Comparison of ENCODE assay signal across 1 cellular context in genomic region chr14:25303934-25304333, GRCh38.
TF ChIP-seq lines count a peak whose summit lies in the region.

No MANE protein-coding gene starts in this region.

TF ChIP-seq in HepG2, 621 proteins besides CTCF, POLR2A, EP300 and RAD21 (continued from another document):
- TF ChIP-seq SOX6 (IDR thresholded peaks at IDR 0.05) (0 out of 2 replicates have a peak, but pooled peaks have one; percentile 66), SOX6 (CRISPR knock-in tag; IDR thresholded peaks at IDR 0.05) (no peak), NONO (IDR thresholded peaks at IDR 0.05) (0 out of 2 replicates have a peak, but pooled peaks have one; percentile 84), NONO (CRISPR knock-in tag; conservative IDR thresholded peaks at IDR 0.05) (no peak)
